11 cellular contexts compared by ENCODE assay signal in the genomic region with DNA sequence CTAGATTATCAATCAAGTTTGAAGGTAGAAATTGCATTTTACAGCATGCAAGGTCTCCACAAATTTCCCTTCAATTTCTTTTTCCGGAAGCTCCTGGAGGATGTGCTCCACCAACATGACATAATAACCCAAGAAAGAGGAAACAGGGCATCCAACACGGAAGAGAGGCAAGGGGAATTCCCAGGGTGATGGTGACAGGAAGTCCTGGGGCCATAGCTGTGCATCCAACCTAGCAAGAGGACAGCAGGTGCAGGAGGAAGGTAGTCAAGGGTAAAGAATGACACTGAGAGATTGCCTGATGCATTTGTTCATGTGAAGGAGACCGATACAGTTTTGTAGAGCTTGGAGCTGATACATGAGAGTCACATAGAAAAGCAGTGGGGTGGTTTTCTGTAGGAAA.
DNase-seq lines count a peak whose midpoint lies in the region; ATAC-seq lines count a peak whose summit lies in the region.
"Had no signal": no experiment of that assay in that cellular context is flagged by ENCODE, and none has a peak within 500 bp of the region (broad histone marks: within the 10 kb centered on the region; RNA-seq: fewer than 3 reads in every experiment).

No MANE protein-coding gene starts in this region.

- DNase-seq in MV-4-11 (lab: John Stamatoyannopoulos, UW) (peak; percentile 28), GOT3 (lab: John Stamatoyannopoulos, UW) (no peak), C1 segment of cervical spinal cord (lab: John Stamatoyannopoulos, UW) (no peak), COLO829 (ENCODE audit: low spot score) (no peak)
- no peak for DNase-seq in activated naive CD4-positive, alpha-beta T cell treated with Interleukin-2 at 50 U/mL for 16 hours
- DNase-seq: activated naive CD8-positive, alpha-beta T cell treated with anti-CD3 and anti-CD28 coated beads, Interleukin-2, amount 10 ng/mL, durations not matched to agents 7 days and 5 days; natural killer cell had no signal

- no peaks in the 10 kb centered on the region for H4K20me1 ChIP-seq in BLaER1 treated with 17β-estradiol and CSF1 and Interleukin-3, amounts not matched to agents 10 nM and 100 nM

- peak; percentile 65 for ATAC-seq in GM19035 (IDR thresholded peaks at IDR 0.05; ENCODE audit: unreplicated experiment)
- peak; percentile 76 for ATAC-seq in HG02852 (IDR thresholded peaks at IDR 0.05; ENCODE audit: unreplicated experiment)

- H3K27me3 ChIP-seq in BLaER1 treated with 17β-estradiol and CSF1 and Interleukin-3, amounts not matched to agents 10 nM and 100 nM: no peaks in the 10 kb centered on the region

- no peak overlapping the region for H3K9ac ChIP-seq in BLaER1 treated with 17β-estradiol and CSF1 and Interleukin-3, amounts not matched to agents 10 nM and 100 nM

- peaks cover 29 to 43% (median 34%) of the 10 kb centered on the region in 10 experiments for H3K4me1 ChIP-seq in BLaER1 treated with 17β-estradiol and CSF1 and Interleukin-3, amounts not matched to agents 10 nM and 100 nM
- H3K4me1 ChIP-seq: HAP-1 had no signal

- no peaks in the 10 kb centered on the region for H3K36me3 ChIP-seq in BLaER1 treated with 17β-estradiol and CSF1 and Interleukin-3, amounts not matched to agents 10 nM and 100 nM
- H3K36me3 ChIP-seq: HAP-1 had no signal

- no peaks in the 10 kb centered on the region for H3K9me3 ChIP-seq in BLaER1 treated with 17β-estradiol and CSF1 and Interleukin-3, amounts not matched to agents 10 nM and 100 nM (replicated peaks in 1 of 11)
- H3K9me3 ChIP-seq: HAP-1 had no signal

- peak overlapping the region; percentile 28 to 76 (median 46); a peak in 20 of 22 replicates for H3K4me2 ChIP-seq in BLaER1 treated with 17β-estradiol and CSF1 and Interleukin-3, amounts not matched to agents 10 nM and 100 nM

- peak overlapping the region in 2 of 11 experiments; percentile 40 to 48; a peak in 2 of 22 replicates for H3K27ac ChIP-seq in BLaER1 treated with 17β-estradiol and CSF1 and Interleukin-3, amounts not matched to agents 10 nM and 100 nM

- no peak overlapping the region; a peak in 1 of 20 replicates for H3K4me3 ChIP-seq in BLaER1 treated with 17β-estradiol and CSF1 and Interleukin-3, amounts not matched to agents 10 nM and 100 nM
- H3K4me3 ChIP-seq: HAP-1 had no signal
